14 cellular contexts compared by ENCODE assay signal in the genomic region with DNA sequence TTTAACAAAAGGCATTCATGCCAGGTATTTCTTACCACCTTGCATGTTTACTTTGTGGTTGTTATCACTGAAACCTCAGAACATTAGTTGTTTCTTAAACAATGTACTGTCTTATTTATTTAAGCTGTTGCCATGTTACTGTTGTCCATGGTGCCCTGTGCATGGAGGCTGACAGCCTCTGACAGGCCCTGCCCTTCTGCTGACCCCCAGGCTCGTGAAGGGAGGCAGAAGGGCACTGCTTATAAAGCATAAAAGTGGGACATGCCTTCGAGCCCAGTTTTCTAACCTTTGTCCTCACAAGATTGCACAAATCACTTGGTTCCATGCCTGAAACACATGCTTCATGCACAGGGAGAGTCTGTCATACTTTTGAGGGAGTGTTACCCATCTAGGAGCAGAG. TPM values are rescaled to one million over a fixed set of nuclear protein-coding genes. Genes with fewer than 3 reads are reported as not detected.
DNase-seq lines count a peak whose midpoint lies in the region; ATAC-seq, FAIRE-seq and TF ChIP-seq lines count a peak whose summit lies in the region.
"Had no signal": no experiment of that assay in that cellular context is flagged by ENCODE, and none has a peak within 500 bp of the region (broad histone marks: within the 10 kb centered on the region; RNA-seq: fewer than 3 reads in every experiment).

No MANE protein-coding gene starts in this region.

- H3K27me3 ChIP-seq in heart left ventricle (no peaks in the 10 kb centered on the region), left ventricle myocardium inferior (ENCODE audit: low read depth) (no peaks in the 10 kb centered on the region), transverse colon (no peaks in the 10 kb centered on the region)

- H3K4me3 ChIP-seq in heart left ventricle (no peak overlapping the region), left ventricle myocardium inferior (no peak overlapping the region), kidney (ENCODE audit: low read length in 2 of 2) (no peak overlapping the region), transverse colon (no peak overlapping the region)
- H3K4me3 ChIP-seq: psoas muscle had no signal

- intact Hi-C loops in heart left ventricle (cut with DNase I) (no loop called here), left ventricle myocardium inferior (cut with micrococcal nuclease) (no loop called here), kidney (cut with DNase I) (no loop called here), transverse colon (cut with DNase I; ENCODE audit: low total_unique reads) (no loop called here)

- H3K36me3 ChIP-seq in heart left ventricle (no peaks in the 10 kb centered on the region), left ventricle myocardium inferior (no peaks in the 10 kb centered on the region), kidney (ENCODE audit: control insufficient read depth in 1 of 2, insufficient read depth in 2 of 2, low read length in 2 of 2) (no peaks in the 10 kb centered on the region), transverse colon (no peaks in the 10 kb centered on the region)

- no peak overlapping the region for H3K9ac ChIP-seq in kidney (ENCODE audit: low read length in 2 of 2)

- in situ Hi-C loops in transverse colon (cut with MboI; ENCODE audit: low pct_ligation_motif_present in 1 of 4, low pct_unique_long_range_greater_than_20kb in 1 of 4, low sequenced_read_pairs in 3 of 4) = no loop called here

- peaks cover 0 to 10% (median 0%) of the 10 kb centered on the region in 12 donors for H3K9me3 ChIP-seq in heart left ventricle
- H3K9me3 ChIP-seq in left ventricle myocardium inferior (replicated peaks) = peaks cover 14% of the 10 kb centered on the region
- H3K9me3 ChIP-seq in kidney (ENCODE audit: control insufficient read depth in 1 of 2, low read length in 2 of 2) = no peaks in the 10 kb centered on the region
- H3K9me3 ChIP-seq in transverse colon = no peaks in the 10 kb centered on the region

- TF ChIP-seq CTCF in heart left ventricle (IDR thresholded peaks at IDR 0.05) = no peak
- TF ChIP-seq CTCF in left ventricle myocardium inferior (IDR thresholded peaks at IDR 0.05; ENCODE audit: borderline replicate concordance) = no peak
- no peak for TF ChIP-seq CTCF in VCaP (conservative IDR thresholded peaks at IDR 0.05)
- TF ChIP-seq CTCF in kidney (IDR thresholded peaks at IDR 0.05; ENCODE audit: borderline replicate concordance, extremely low read depth, insufficient read depth) = no peak
- no peak for TF ChIP-seq CTCF in transverse colon (IDR thresholded peaks at IDR 0.05)

- DNase-seq in heart left ventricle = no peak
- DNase-seq in left ventricle myocardium inferior = no peak
- DNase-seq in kidney = peak; percentile 85
- DNase-seq in transverse colon = peak; percentile 52
- no peak for DNase-seq in stimulated activated CD4-positive, alpha-beta T cell treated with anti-CD3 and anti-CD28 coated beads, Interleukin-4, amount 100 ng/mL, for 4 hours
- DNase-seq in activated T-cell treated with anti-CD3 and anti-CD28 coated beads, Interleukin-2, amount 50 U/mL, for 1 hour = no peak
- DNase-seq: activated T-cell treated with anti-CD3 and anti-CD28 coated beads, Interleukin-2, amount 50 U/mL, for 4 hours; anterior cingulate cortex; IMR-90; psoas muscle; stimulated activated CD4-positive, alpha-beta T cell treated with anti-CD3 and anti-CD28 coated beads, Interleukin-4, amount 100 ng/mL, for 24 hours; stimulated activated naive CD4-positive, alpha-beta T cell had no signal

- H3K27ac ChIP-seq in heart left ventricle = no peak overlapping the region
- H3K27ac ChIP-seq in left ventricle myocardium inferior (replicated peaks) = no peak overlapping the region
- H3K27ac ChIP-seq in VCaP = peak overlapping the region; percentile 57
- H3K27ac ChIP-seq in kidney (ENCODE audit: low read depth in 2 of 2, low read length in 2 of 2) = no peak overlapping the region
- peak overlapping the region; percentile 21 to 59 (median 52) for H3K27ac ChIP-seq in transverse colon
- H3K27ac ChIP-seq: psoas muscle had no signal

- peak in 3 of 4 donors; percentile 24 to 54 (median 38) for ATAC-seq in heart left ventricle
- no peak for ATAC-seq in HG03432 (IDR thresholded peaks at IDR 0.05; ENCODE audit: unreplicated experiment)
- ATAC-seq: activated T-cell treated with anti-CD3 and anti-CD28 coated beads, Interleukin-2, amount 50 U/mL, for 4 hours had no signal

- no peak for TF ChIP-seq EP300 in transverse colon (IDR thresholded peaks at IDR 0.05; ENCODE audit: low read depth)

- 43 to 73% (median 48%) methylated on average over 2 of the region's 2 CpGs for WGBS in heart left ventricle, 4 donors
- WGBS in transverse colon (ENCODE audit: low coverage in 1 of 2), 2 donors = 0 to 7% methylated on average over 1 to 2 of the region's 2 CpGs

- FAIRE-seq in kidney (lab: Jason Lieb, UNC) = no peak

- peaks cover 0 to 10% (median 0%) of the 10 kb centered on the region in 12 donors for H3K4me1 ChIP-seq in heart left ventricle
- peaks cover 13% of the 10 kb centered on the region for H3K4me1 ChIP-seq in left ventricle myocardium inferior
- peaks cover 0 to 3% of the 10 kb centered on the region in 2 donors for H3K4me1 ChIP-seq in kidney (ENCODE audit: control insufficient read depth in 1 of 2, insufficient read depth in 1 of 2, low read depth in 1 of 2, low read length in 2 of 2)
- peaks cover 0 to 54% (median 19%) of the 10 kb centered on the region in 4 donors for H3K4me1 ChIP-seq in transverse colon

- TF ChIP-seq POLR2A in heart left ventricle (IDR thresholded peaks at IDR 0.05) (no peak), transverse colon (IDR thresholded peaks at IDR 0.05) (no peak)

RNA-seq across cellular contexts. Expression of gene CLIC5, which starts 46.7 kb away (rescaled TPM):
- total RNA-seq in heart left ventricle (100 to 1,000 TPM; 213 to 381 (median 247) TPM), left ventricle myocardium inferior (285 TPM), kidney (7.4 TPM), transverse colon (100 to 1,000 TPM in 3 of 4 donors, 1 to 10 TPM in 1; 5.0 to 222 (median 149) TPM)
- polyA plus RNA-seq in heart left ventricle (10 to 100 TPM; 63.0 to 63.2 TPM), kidney (ENCODE audit: insufficient read depth, low read depth, low replicate concordance) (54.3 TPM)
- total RNA-seq: IMR-90 had no signal
- polyA plus RNA-seq: IMR-90 had no signal

Comparison
In these comparisons a context has a peak if more than half of its experiments do, and no peak if none do; other contexts are left out.
1. DNase-seq: peak in kidney (single experiment) and transverse colon (single experiment); none in heart left ventricle (0 of 5), left ventricle myocardium inferior (single experiment), stimulated activated CD4-positive, alpha-beta T cell treated with anti-CD3 and anti-CD28 coated beads, Interleukin-4, amount 100 ng/mL, for 4 hours (0 of 2) and activated T-cell treated with anti-CD3 and anti-CD28 coated beads, Interleukin-2, amount 50 U/mL, for 1 hour (single experiment).
2. H3K27ac ChIP-seq: peak in VCaP (single experiment) and transverse colon (4 of 4); none in heart left ventricle (0 of 12), left ventricle myocardium inferior (single experiment) and kidney (0 of 2).